Comparison of ENCODE assay signal across 9 cellular contexts in genomic region chr3:152200476-152201422, GRCh38.
DNase-seq lines count a peak whose midpoint lies in the region; ATAC-seq and TF ChIP-seq lines count a peak whose summit lies in the region.
"Had no signal": no experiment of that assay in that cellular context is flagged by ENCODE, and none has a peak within 500 bp of the region (broad histone marks: within the 10 kb centered on the region; RNA-seq: fewer than 3 reads in every experiment).

No MANE protein-coding gene starts in this region.

- H3K27me3 ChIP-seq in right cardiac atrium (ENCODE audit: control insufficient read depth, insufficient read depth), result no peaks in the 10 kb centered on the region
- no peaks in the 10 kb centered on the region for H3K27me3 ChIP-seq in thoracic aorta (replicated peaks; ENCODE audit: insufficient read depth)

- intact Hi-C loops in activated CD4-positive, alpha-beta T cell treated with anti-CD3 and anti-CD28 coated beads, Interleukin-2, amount 10 ng/mL, durations not matched to agents 24 days and 14 days (cut with micrococcal nuclease), result loop anchor here (5.0 kb wide), 1 partner anchor 1438 kb away; the partner anchor contains the start of gene SIAH2
- intact Hi-C loops in right cardiac atrium (cut with DNase I), result no loop called here

- H3K36me3 Mint-ChIP-seq in activated CD4-positive, alpha-beta T cell treated with anti-CD3 and anti-CD28 coated beads, Interleukin-2, amount 10 ng/mL, durations not matched to agents 24 days and 14 days (ENCODE audit: low read depth), result no peaks in the 10 kb centered on the region
- no peaks in the 10 kb centered on the region for H3K36me3 Mint-ChIP-seq in T-cell

- H3K27ac Mint-ChIP-seq in activated CD4-positive, alpha-beta T cell treated with anti-CD3 and anti-CD28 coated beads, Interleukin-2, amount 10 ng/mL, durations not matched to agents 24 days and 14 days, result peak overlapping the region; percentile 97
- H3K27ac Mint-ChIP-seq in T-cell, result peak overlapping the region; percentile 97 to 98

- no peaks in the 10 kb centered on the region for H3K27me3 Mint-ChIP-seq in activated CD4-positive, alpha-beta T cell treated with anti-CD3 and anti-CD28 coated beads, Interleukin-2, amount 10 ng/mL, durations not matched to agents 24 days and 14 days
- H3K27me3 Mint-ChIP-seq in T-cell, result no peaks in the 10 kb centered on the region

- H3K4me3 Mint-ChIP-seq in activated CD4-positive, alpha-beta T cell treated with anti-CD3 and anti-CD28 coated beads, Interleukin-2, amount 10 ng/mL, durations not matched to agents 24 days and 14 days, result peak overlapping the region; percentile 72
- peak overlapping the region; percentile 75 to 83 (median 79) for H3K4me3 Mint-ChIP-seq in T-cell

- ATAC-seq in T-cell (replicated peaks in 1 of 4) (peak; percentile 40 to 62 (median 51)), right cardiac atrium (peak in 1 of 2 donors; percentile 42), thoracic aorta (ENCODE audit: insufficient number of reproducible peaks, low FRiP score, low read depth) (no peak), HG02852 (IDR thresholded peaks at IDR 0.05; ENCODE audit: unreplicated experiment) (no peak), GM21737 (IDR thresholded peaks at IDR 0.05; ENCODE audit: unreplicated experiment) (no peak)

- CTCF ChIA-PET in T-cell (lab: Charles Lee), result interaction anchor here in 1 of 2 donors (0.5 to 2.1 kb wide), 7 partner anchors 15 to 96 kb away, joined by 3 to 8 read pairs (median 4); no protein-coding TSS in a partner anchor

- DNase-seq in activated CD4-positive, alpha-beta T cell treated with anti-CD3 and anti-CD28 coated beads, Interleukin-2, amount 10 ng/mL, durations not matched to agents 24 days and 14 days, result no peak
- DNase-seq in activated CD4-positive, alpha-beta T cell treated with anti-CD3 and anti-CD28 coated beads, Interleukin-2, amount 50 U/mL, for 4 hours, result no peak
- DNase-seq in T-cell, result no peak
- no peak for DNase-seq in right cardiac atrium
- DNase-seq in thoracic aorta (ENCODE audit: low spot score), result no peak
- DNase-seq in NCI-H774 (lab: John Stamatoyannopoulos, UW), result no peak
- DNase-seq: stimulated activated CD4-positive, alpha-beta T cell treated with anti-CD3 and anti-CD28 coated beads, Interleukin-4, amount 100 ng/mL, for 1 hour had no signal

- 26% methylated on average over 3 of the region's 3 CpGs for WGBS in right cardiac atrium

- peaks cover 65% of the 10 kb centered on the region for H3K4me1 Mint-ChIP-seq in activated CD4-positive, alpha-beta T cell treated with anti-CD3 and anti-CD28 coated beads, Interleukin-2, amount 10 ng/mL, durations not matched to agents 24 days and 14 days
- H3K4me1 Mint-ChIP-seq in T-cell, result peaks cover 77 to 85% (median 79%) of the 10 kb centered on the region in 3 donors

- H3K4me3 ChIP-seq in right cardiac atrium (ENCODE audit: low read length) (peak overlapping the region; percentile 38), thoracic aorta (peak overlapping the region; percentile 61)

- peaks cover 4% of the 10 kb centered on the region for H3K4me1 ChIP-seq in right cardiac atrium (ENCODE audit: control insufficient read depth, insufficient read depth, low read length)
- peaks cover 39 to 66% of the 10 kb centered on the region in 2 donors for H3K4me1 ChIP-seq in thoracic aorta (ENCODE audit: control insufficient read depth in 1 of 2, low read depth in 2 of 2)

- POLR2A ChIA-PET in T-cell (lab: Charles Lee), result interaction anchor here (0.6 to 3.0 kb wide), 6 partner anchors 16 to 84 kb away, joined by 3 to 23 read pairs (median 3); partner anchors contain the start of gene MBNL1 (in 1 of the 2)

- no peaks in the 10 kb centered on the region for H3K9me3 ChIP-seq in right cardiac atrium (ENCODE audit: control insufficient read depth, low read length)
- H3K9me3 ChIP-seq in thoracic aorta, result no peaks in the 10 kb centered on the region

- H3K36me3 ChIP-seq in thoracic aorta, result no peaks in the 10 kb centered on the region

- TF ChIP-seq CTCF in thoracic aorta (IDR thresholded peaks at IDR 0.05), result no peak

- H3K27ac ChIP-seq in right cardiac atrium (ENCODE audit: low read length), result no peak overlapping the region
- peak overlapping the region; percentile 91 to 92 for H3K27ac ChIP-seq in thoracic aorta

- H3K9me3 Mint-ChIP-seq in activated CD4-positive, alpha-beta T cell treated with anti-CD3 and anti-CD28 coated beads, Interleukin-2, amount 10 ng/mL, durations not matched to agents 24 days and 14 days, result no peaks in the 10 kb centered on the region
- no peaks in the 10 kb centered on the region for H3K9me3 Mint-ChIP-seq in T-cell

Comparison
In these comparisons a context has a peak if more than half of its experiments do, and no peak if none do; other contexts are left out.
1. ATAC-seq: peak in T-cell (4 of 4); none in thoracic aorta (single experiment), HG02852 (single experiment) and GM21737 (single experiment).